In the genomic region with DNA sequence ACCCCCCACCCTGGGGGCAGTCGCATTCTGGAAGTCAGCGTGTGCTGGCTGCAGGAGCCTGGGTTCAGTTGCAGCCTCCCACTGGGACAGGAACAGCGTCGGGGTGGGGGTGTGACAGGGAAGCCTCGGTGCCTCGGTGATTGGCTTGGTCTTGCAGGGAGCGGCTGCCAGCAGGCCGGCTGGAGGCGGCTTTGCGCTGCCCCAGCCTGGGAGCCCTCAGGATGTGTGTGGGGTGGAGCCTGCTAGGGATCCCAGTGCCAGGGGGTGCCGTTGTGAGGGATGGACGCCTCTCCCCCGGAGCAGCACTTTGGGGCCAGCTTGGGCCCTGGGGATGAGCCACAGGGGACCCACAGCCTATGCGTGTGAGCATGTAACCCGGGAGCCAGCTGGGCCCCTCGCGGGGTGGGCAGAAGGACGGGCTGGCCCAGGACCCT, we compare ENCODE assay signal across 8 cellular contexts.
DNase-seq lines count a peak whose midpoint lies in the region; ATAC-seq and TF ChIP-seq lines count a peak whose summit lies in the region.

No MANE protein-coding gene starts in this region.

- DNase-seq in BJ (ENCODE audit: low read depth) (no peak), NCI-H1092 (lab: John Stamatoyannopoulos, UW) (peak; percentile 20), chondrocyte (ENCODE audit: low spot score) (no peak), kidney tubule cell (ENCODE audit: low spot score) (peak; percentile 54)
- DNase-seq in stimulated activated effector memory CD8-positive, alpha-beta T cell treated with anti-CD3 and anti-CD28 coated beads, Interleukin-12 subunit alpha, Interleukin-12 subunit beta, amount 100 ng/mL, for 72 hours (ENCODE audit: low spot score in 2 of 2): no peak

- H3K4me3 ChIP-seq in BJ (ENCODE audit: low read depth, low read length): peak overlapping the region; percentile 64

- H3K4me1 Mint-ChIP-seq in chondrocyte (ENCODE audit: low read depth): peaks cover 57% of the 10 kb centered on the region
- peaks cover 78% of the 10 kb centered on the region for H3K4me1 Mint-ChIP-seq in stimulated activated effector memory CD8-positive, alpha-beta T cell treated with anti-CD3 and anti-CD28 coated beads, Interleukin-12 subunit alpha, Interleukin-12 subunit beta, amount 100 ng/mL, for 72 hours

- peak overlapping the region; percentile 82 for H3K4me3 Mint-ChIP-seq in chondrocyte (ENCODE audit: unreplicated experiment)
- no peak overlapping the region for H3K4me3 Mint-ChIP-seq in stimulated activated effector memory CD8-positive, alpha-beta T cell treated with anti-CD3 and anti-CD28 coated beads, Interleukin-12 subunit alpha, Interleukin-12 subunit beta, amount 100 ng/mL, for 72 hours

- CTCF ChIA-PET in BJ (lab: Yijun Ruan, JAX): interaction anchor here (1.0 to 2.7 kb wide), 6 partner anchors 15 to 118 kb away, joined by 3 to 10 read pairs (median 4); no protein-coding TSS in a partner anchor

- no peaks in the 10 kb centered on the region for H3K9me3 Mint-ChIP-seq in chondrocyte (ENCODE audit: low read depth)
- no peaks in the 10 kb centered on the region for H3K9me3 Mint-ChIP-seq in stimulated activated effector memory CD8-positive, alpha-beta T cell treated with anti-CD3 and anti-CD28 coated beads, Interleukin-12 subunit alpha, Interleukin-12 subunit beta, amount 100 ng/mL, for 72 hours

- POLR2A ChIA-PET in BJ (lab: Charles Lee): no interaction called here

- ATAC-seq in stimulated activated effector memory CD8-positive, alpha-beta T cell treated with anti-CD3 and anti-CD28 coated beads, Interleukin-12 subunit alpha, Interleukin-12 subunit beta, amount 100 ng/mL, for 72 hours: no peak
- ATAC-seq in HG03378 (IDR thresholded peaks at IDR 0.05; ENCODE audit: unreplicated experiment): no peak
- ATAC-seq in GM18867 (IDR thresholded peaks at IDR 0.05; ENCODE audit: unreplicated experiment): no peak
- ATAC-seq in HG02938 (IDR thresholded peaks at IDR 0.05; ENCODE audit: unreplicated experiment): no peak

- no peaks in the 10 kb centered on the region for H3K36me3 Mint-ChIP-seq in chondrocyte (ENCODE audit: low read depth)
- peaks cover 23% of the 10 kb centered on the region for H3K36me3 Mint-ChIP-seq in stimulated activated effector memory CD8-positive, alpha-beta T cell treated with anti-CD3 and anti-CD28 coated beads, Interleukin-12 subunit alpha, Interleukin-12 subunit beta, amount 100 ng/mL, for 72 hours

- TF ChIP-seq CTCF in BJ (IDR thresholded peaks at IDR 0.05; ENCODE audit: insufficient read depth, low read depth, low read length) (no peak), chondrocyte (IDR thresholded peaks at IDR 0.05) (no peak)

- no peaks in the 10 kb centered on the region for H3K27me3 Mint-ChIP-seq in chondrocyte (ENCODE audit: low read depth)

- no peaks in the 10 kb centered on the region; the same call in 1 of the 2 replicates for H3K36me3 ChIP-seq in BJ (ENCODE audit: control insufficient read depth, insufficient read depth, low read length)

- no peaks in the 10 kb centered on the region for H3K27me3 ChIP-seq in BJ (ENCODE audit: control insufficient read depth, insufficient read depth, low read length)

- H3K27ac Mint-ChIP-seq in chondrocyte (ENCODE audit: unreplicated experiment): peak overlapping the region; percentile 96
- H3K27ac Mint-ChIP-seq in stimulated activated effector memory CD8-positive, alpha-beta T cell treated with anti-CD3 and anti-CD28 coated beads, Interleukin-12 subunit alpha, Interleukin-12 subunit beta, amount 100 ng/mL, for 72 hours: peak overlapping the region; percentile 88

Comparison
In these comparisons a context has a peak if more than half of its experiments do, and no peak if none do; other contexts are left out.
1. DNase-seq: peak in NCI-H1092 (single experiment) and kidney tubule cell (single experiment); none in BJ (single experiment), chondrocyte (single experiment) and stimulated activated effector memory CD8-positive, alpha-beta T cell treated with anti-CD3 and anti-CD28 coated beads, Interleukin-12 subunit alpha, Interleukin-12 subunit beta, amount 100 ng/mL, for 72 hours (0 of 2).